ENCODE assay signal across 10 cellular contexts in the genomic region with DNA sequence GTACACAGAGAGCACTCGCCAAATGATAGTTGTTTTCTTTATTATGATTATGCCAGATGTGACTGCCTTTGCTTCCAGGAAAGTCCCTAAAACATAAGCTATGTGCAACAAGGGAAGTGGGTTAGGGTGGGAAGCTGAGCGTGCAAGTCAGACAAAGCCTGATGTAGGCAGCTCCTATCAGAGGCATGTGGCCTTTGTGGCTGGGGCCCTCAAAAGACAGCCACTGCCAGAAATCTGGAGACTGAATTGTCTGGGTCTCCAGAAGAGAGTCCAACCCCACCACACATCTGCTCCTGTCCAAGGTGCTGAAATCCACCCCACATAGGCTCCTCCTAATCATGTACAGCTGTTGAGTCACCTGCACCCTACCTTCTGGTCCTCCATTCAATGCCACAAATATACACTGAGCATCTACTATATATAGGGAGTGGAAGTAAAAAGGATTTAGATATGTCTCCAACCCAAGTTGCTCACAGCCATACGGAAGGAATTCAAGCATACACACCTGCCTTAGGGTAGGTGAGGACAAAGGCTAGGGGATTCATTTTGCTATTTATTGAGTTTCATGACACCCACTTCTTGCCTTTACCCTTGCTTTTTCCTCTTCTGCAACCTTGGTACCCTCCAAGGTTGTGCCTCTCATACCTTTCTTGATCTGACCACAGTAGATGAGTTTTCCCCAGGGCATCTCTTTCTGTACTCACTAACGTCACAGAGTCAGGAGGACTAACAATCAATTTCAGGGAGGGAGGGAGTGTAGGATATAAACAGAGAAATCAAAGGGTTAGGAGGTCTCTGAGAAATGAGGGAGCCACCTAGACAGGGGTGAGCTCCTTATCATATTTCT. TPM values are rescaled to one million over a fixed set of nuclear protein-coding genes. Genes with fewer than 3 reads are reported as not detected.
A peak's percentile ranks its signal among the peaks of the same experiment; 100 is the strongest.
DNase-seq lines count a peak whose midpoint lies in the region; ATAC-seq and TF ChIP-seq lines count a peak whose summit lies in the region.
"Had no signal": no experiment of that assay in that cellular context is flagged by ENCODE, and none has a peak within 500 bp of the region (broad histone marks: within the 10 kb centered on the region; RNA-seq: fewer than 3 reads in every experiment).

No MANE protein-coding gene starts in this region.

- intact Hi-C loops in activated naive CD4-positive, alpha-beta T cell treated with anti-CD3 and anti-CD28 coated beads for 36 hours (cut with micrococcal nuclease) = no loop called here
- intact Hi-C loops in activated T-helper 2 cell treated with anti-CD3 and anti-CD28 coated beads, Interferon-gamma antibody, Interleukin-2, Interleukin-4, amounts not matched to agents 10 μg/mL and 5 μg/mL and 100 μg/mL, durations not matched to agents 14 hours and 24 hours and 36 hours (cut with micrococcal nuclease) = no loop called here

- H3K27me3 Mint-ChIP-seq in activated naive CD4-positive, alpha-beta T cell treated with anti-CD3 and anti-CD28 coated beads for 36 hours (ENCODE audit: low read depth) = peaks cover 3% of the 10 kb centered on the region
- H3K27me3 Mint-ChIP-seq in activated T-helper 2 cell treated with anti-CD3 and anti-CD28 coated beads, Interferon-gamma antibody, Interleukin-2, Interleukin-4, amounts not matched to agents 10 μg/mL and 5 μg/mL and 100 μg/mL, durations not matched to agents 14 hours and 24 hours and 36 hours (ENCODE audit: low read depth) = no peaks in the 10 kb centered on the region

- H3K4me3 ChIP-seq in epithelial cell of esophagus (ENCODE audit: low read length) = no peak overlapping the region

- no peaks in the 10 kb centered on the region for H3K9me3 Mint-ChIP-seq in activated naive CD4-positive, alpha-beta T cell treated with anti-CD3 and anti-CD28 coated beads for 36 hours
- no peaks in the 10 kb centered on the region for H3K9me3 Mint-ChIP-seq in activated T-helper 2 cell treated with anti-CD3 and anti-CD28 coated beads, Interferon-gamma antibody, Interleukin-2, Interleukin-4, amounts not matched to agents 10 μg/mL and 5 μg/mL and 100 μg/mL, durations not matched to agents 14 hours and 24 hours and 36 hours

- TF ChIP-seq CTCF in epithelial cell of esophagus (IDR thresholded peaks at IDR 0.05; ENCODE audit: insufficient read depth, low read depth, low read length, missing control alignments) = no peak

- no peak overlapping the region for H3K4me3 Mint-ChIP-seq in activated naive CD4-positive, alpha-beta T cell treated with anti-CD3 and anti-CD28 coated beads for 36 hours
- no peak overlapping the region for H3K4me3 Mint-ChIP-seq in activated T-helper 2 cell treated with anti-CD3 and anti-CD28 coated beads, Interferon-gamma antibody, Interleukin-2, Interleukin-4, amounts not matched to agents 10 μg/mL and 5 μg/mL and 100 μg/mL, durations not matched to agents 14 hours and 24 hours and 36 hours (ENCODE audit: low read depth)

- peak; percentile 39 for DNase-seq in activated naive CD4-positive, alpha-beta T cell treated with anti-CD3 and anti-CD28 coated beads for 36 hours
- DNase-seq in activated naive CD4-positive, alpha-beta T cell (lab: John Stamatoyannopoulos, UW) = no peak
- DNase-seq in RKO (ENCODE audit: low spot score) = peak; percentile 48
- peak; percentile 58 for DNase-seq in epithelial cell of esophagus (ENCODE audit: low read depth)
- peak; percentile 35 for DNase-seq in stimulated activated CD8-positive, alpha-beta memory T cell treated with anti-CD3 and anti-CD28 coated beads, Interleukin-4, amount 100 ng/mL, for 48 hours
- no peak for DNase-seq in activated T-helper 2 cell treated with anti-CD3 and anti-CD28 coated beads, Interferon-gamma antibody, Interleukin-2, Interleukin-4, amounts not matched to agents 10 μg/mL and 5 μg/mL and 100 μg/mL, durations not matched to agents 14 hours and 24 hours and 36 hours (ENCODE audit: low spot score)
- DNase-seq: NCI-H1105; stimulated activated CD4-positive, alpha-beta T cell treated with anti-CD3 and anti-CD28 coated beads, Interleukin-4, amount 100 ng/mL, for 24 hours had no signal

- ATAC-seq in GM19395 (IDR thresholded peaks at IDR 0.05; ENCODE audit: unreplicated experiment) (no peak), GM18520 (IDR thresholded peaks at IDR 0.05; ENCODE audit: unreplicated experiment) (no peak)

- no peaks in the 10 kb centered on the region for H3K4me1 Mint-ChIP-seq in activated naive CD4-positive, alpha-beta T cell treated with anti-CD3 and anti-CD28 coated beads for 36 hours (ENCODE audit: low read depth)
- H3K4me1 Mint-ChIP-seq in activated T-helper 2 cell treated with anti-CD3 and anti-CD28 coated beads, Interferon-gamma antibody, Interleukin-2, Interleukin-4, amounts not matched to agents 10 μg/mL and 5 μg/mL and 100 μg/mL, durations not matched to agents 14 hours and 24 hours and 36 hours (ENCODE audit: low read depth) = no peaks in the 10 kb centered on the region

- H3K36me3 Mint-ChIP-seq in activated naive CD4-positive, alpha-beta T cell treated with anti-CD3 and anti-CD28 coated beads for 36 hours (ENCODE audit: low read depth) = no peaks in the 10 kb centered on the region
- no peaks in the 10 kb centered on the region for H3K36me3 Mint-ChIP-seq in activated T-helper 2 cell treated with anti-CD3 and anti-CD28 coated beads, Interferon-gamma antibody, Interleukin-2, Interleukin-4, amounts not matched to agents 10 μg/mL and 5 μg/mL and 100 μg/mL, durations not matched to agents 14 hours and 24 hours and 36 hours (ENCODE audit: low read depth)

- CTCF ChIA-PET in activated naive CD4-positive, alpha-beta T cell treated with anti-CD3 and anti-CD28 coated beads for 36 hours (lab: Charles Lee) = interaction anchor here (1.2 kb wide), 1 partner anchor 25 kb away, joined by 4 read pairs; no protein-coding TSS in a partner anchor

- H3K27ac Mint-ChIP-seq in activated naive CD4-positive, alpha-beta T cell treated with anti-CD3 and anti-CD28 coated beads for 36 hours = no peak overlapping the region
- no peak overlapping the region for H3K27ac Mint-ChIP-seq in activated T-helper 2 cell treated with anti-CD3 and anti-CD28 coated beads, Interferon-gamma antibody, Interleukin-2, Interleukin-4, amounts not matched to agents 10 μg/mL and 5 μg/mL and 100 μg/mL, durations not matched to agents 14 hours and 24 hours and 36 hours

RNA-seq across cellular contexts. Expression of a gene that starts 12.4 kb away (rescaled TPM):
- not detected for total RNA-seq in activated naive CD4-positive, alpha-beta T cell treated with anti-CD3 and anti-CD28 coated beads for 36 hours
- total RNA-seq in activated T-helper 2 cell treated with anti-CD3 and anti-CD28 coated beads, Interferon-gamma antibody, Interleukin-2, Interleukin-4, amounts not matched to agents 10 μg/mL and 5 μg/mL and 100 μg/mL, durations not matched to agents 14 hours and 24 hours and 36 hours = not detected in 2 replicates

RNA-seq across cellular contexts. Expression of a gene that starts 33.9 kb away (rescaled TPM):
- 10 to 100 TPM; 36.6 to 37.1 TPM for total RNA-seq in activated naive CD4-positive, alpha-beta T cell treated with anti-CD3 and anti-CD28 coated beads for 36 hours
- 72.2 and 77.3 TPM in 2 replicates for total RNA-seq in activated T-helper 2 cell treated with anti-CD3 and anti-CD28 coated beads, Interferon-gamma antibody, Interleukin-2, Interleukin-4, amounts not matched to agents 10 μg/mL and 5 μg/mL and 100 μg/mL, durations not matched to agents 14 hours and 24 hours and 36 hours

RNA-seq across cellular contexts. Expression of a gene that starts 46.1 kb away (rescaled TPM):
- not detected for total RNA-seq in activated naive CD4-positive, alpha-beta T cell treated with anti-CD3 and anti-CD28 coated beads for 36 hours
- not detected in 2 replicates for total RNA-seq in activated T-helper 2 cell treated with anti-CD3 and anti-CD28 coated beads, Interferon-gamma antibody, Interleukin-2, Interleukin-4, amounts not matched to agents 10 μg/mL and 5 μg/mL and 100 μg/mL, durations not matched to agents 14 hours and 24 hours and 36 hours

Comparison
In these comparisons a context has a peak if more than half of its experiments do, and no peak if none do; other contexts are left out.
1. DNase-seq: peak in activated naive CD4-positive, alpha-beta T cell treated with anti-CD3 and anti-CD28 coated beads for 36 hours (single experiment), RKO (single experiment), epithelial cell of esophagus (single experiment) and stimulated activated CD8-positive, alpha-beta memory T cell treated with anti-CD3 and anti-CD28 coated beads, Interleukin-4, amount 100 ng/mL, for 48 hours (single experiment); none in activated naive CD4-positive, alpha-beta T cell (0 of 4) and activated T-helper 2 cell treated with anti-CD3 and anti-CD28 coated beads, Interferon-gamma antibody, Interleukin-2, Interleukin-4, amounts not matched to agents 10 μg/mL and 5 μg/mL and 100 μg/mL, durations not matched to agents 14 hours and 24 hours and 36 hours (single experiment).